ENCODE assay signal across 1 cellular context in the genomic region with DNA sequence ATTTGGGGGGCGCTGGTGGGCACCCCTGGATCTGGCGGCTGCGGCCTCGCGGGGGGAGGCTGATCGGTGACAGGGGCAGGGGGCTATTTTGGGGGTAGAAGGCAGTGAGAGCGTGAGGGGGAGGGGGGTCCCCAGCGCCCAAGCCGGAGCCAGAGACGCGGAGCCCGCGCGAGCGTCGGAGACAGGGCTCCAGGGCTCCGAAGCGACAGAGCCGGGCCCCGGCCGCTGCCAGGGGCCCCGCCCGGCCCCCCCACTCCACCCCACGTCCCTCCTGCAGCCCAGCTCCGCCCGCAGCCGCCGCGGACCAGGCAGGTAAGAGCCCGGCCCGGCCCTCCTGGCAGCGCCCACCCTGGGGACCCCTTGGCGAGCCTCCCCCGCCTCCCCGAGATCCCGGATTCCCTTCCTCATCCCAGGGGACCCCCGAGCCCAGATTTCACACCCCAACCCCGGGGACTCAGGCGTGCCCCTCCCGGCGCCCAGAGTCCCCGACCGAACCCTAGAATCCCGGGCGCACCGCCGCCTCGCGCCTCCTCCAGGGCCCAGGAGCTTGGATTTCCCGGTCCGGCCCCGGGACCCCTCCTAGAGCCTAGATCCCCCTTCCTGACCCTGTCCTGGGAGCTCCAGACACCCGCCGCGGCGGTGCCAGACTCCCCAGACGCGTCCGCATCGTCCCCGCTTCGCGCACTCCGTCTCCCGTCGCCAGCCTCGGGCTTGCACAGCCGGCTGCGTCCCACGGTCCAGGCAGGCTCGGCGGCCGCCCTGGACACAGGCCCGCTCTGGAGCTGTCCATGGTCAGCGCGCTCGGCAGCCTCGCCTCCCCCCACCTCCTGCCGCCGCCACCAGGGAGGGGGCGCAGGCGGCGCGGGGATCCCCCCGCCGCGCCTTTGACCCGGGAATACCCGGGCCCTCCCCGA.
TF ChIP-seq lines count a peak whose summit lies in the region.

A gene (plus strand): TSS at position 134 of the 914 bp plus-strand sequence. CDS start 8,330 bp downstream, outside the sequence.

TF ChIP-seq in HepG2, 621 proteins besides CTCF, POLR2A, EP300 and RAD21 (continues in another document):
- TF ChIP-seq, protein P1, sequence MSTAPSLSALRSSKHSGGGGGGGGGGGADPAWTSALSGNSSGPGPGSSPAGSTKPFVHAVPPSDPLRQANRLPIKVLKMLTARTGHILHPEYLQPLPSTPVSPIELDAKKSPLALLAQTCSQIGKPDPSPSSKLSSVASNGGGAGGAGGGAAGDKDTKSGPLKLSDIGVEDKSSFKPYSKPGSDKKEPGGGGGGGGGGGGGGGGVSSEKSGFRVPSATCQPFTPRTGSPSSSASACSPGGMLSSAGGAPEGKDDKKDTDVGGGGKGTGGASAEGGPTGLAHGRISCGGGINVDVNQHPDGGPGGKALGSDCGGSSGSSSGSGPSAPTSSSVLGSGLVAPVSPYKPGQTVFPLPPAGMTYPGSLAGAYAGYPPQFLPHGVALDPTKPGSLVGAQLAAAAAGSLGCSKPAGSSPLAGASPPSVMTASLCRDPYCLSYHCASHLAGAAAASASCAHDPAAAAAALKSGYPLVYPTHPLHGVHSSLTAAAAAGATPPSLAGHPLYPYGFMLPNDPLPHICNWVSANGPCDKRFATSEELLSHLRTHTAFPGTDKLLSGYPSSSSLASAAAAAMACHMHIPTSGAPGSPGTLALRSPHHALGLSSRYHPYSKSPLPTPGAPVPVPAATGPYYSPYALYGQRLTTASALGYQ (CRISPR knock-in tag; IDR thresholded peaks at IDR 0.05), result no peak
- TF ChIP-seq NCOA5 (CRISPR knock-in tag; IDR thresholded peaks at IDR 0.05) (no peak), AGO2 (optimal IDR thresholded peaks at IDR 0.05; ENCODE audit: low read depth, low read length) (no peak), ZNF572 (CRISPR knock-in tag; IDR thresholded peaks at IDR 0.05) (no peak), NFYB (CRISPR knock-in tag; IDR thresholded peaks at IDR 0.05) (no peak), CCAR2 (optimal IDR thresholded peaks at IDR 0.05; ENCODE audit: low read depth, low read length) (no peak), ZNF749 (CRISPR knock-in tag; IDR thresholded peaks at IDR 0.05; ENCODE audit: borderline replicate concordance) (0 out of 2 replicates have a peak, but pooled peaks have one; percentile 56), ZNF441 (CRISPR knock-in tag; IDR thresholded peaks at IDR 0.05; ENCODE audit: borderline replicate concordance) (peak; percentile 60; the same call in 1 of the 2 replicates), GFI1 (CRISPR knock-in tag; IDR thresholded peaks at IDR 0.05; ENCODE audit: borderline replicate concordance) (no peak), NFE2 (CRISPR knock-in tag; IDR thresholded peaks at IDR 0.05) (no peak), JUND (CRISPR knock-in tag; IDR thresholded peaks at IDR 0.05) (no peak), SMAD9 (CRISPR knock-in tag; IDR thresholded peaks at IDR 0.05) (no peak), WIZ (CRISPR knock-in tag; IDR thresholded peaks at IDR 0.05) (peak; percentile 94), RELA (CRISPR knock-in tag; IDR thresholded peaks at IDR 0.05) (no peak), GZF1 (CRISPR knock-in tag; IDR thresholded peaks at IDR 0.05) (no peak), ZSCAN21 (CRISPR knock-in tag; IDR thresholded peaks at IDR 0.05; ENCODE audit: borderline replicate concordance) (peak; percentile 72; the same call in 1 of the 2 replicates), ZNF143 (CRISPR knock-in tag; IDR thresholded peaks at IDR 0.05) (no peak), ZNF207 (IDR thresholded peaks at IDR 0.05; ENCODE audit: borderline replicate concordance) (no peak), ZNF235 (CRISPR knock-in tag; IDR thresholded peaks at IDR 0.05; ENCODE audit: borderline replicate concordance) (no peak; the same call in 1 of the 2 replicates), ZNF709 (CRISPR knock-in tag; IDR thresholded peaks at IDR 0.05) (0 out of 2 replicates have a peak, but pooled peaks have one; percentile 64), NKX3-1 (CRISPR knock-in tag; IDR thresholded peaks at IDR 0.05) (no peak), ZNF121 (CRISPR knock-in tag; IDR thresholded peaks at IDR 0.05) (no peak), RFX3 (CRISPR knock-in tag; IDR thresholded peaks at IDR 0.05) (no peak), ZNF232 (CRISPR knock-in tag; IDR thresholded peaks at IDR 0.05; ENCODE audit: borderline replicate concordance) (0 out of 2 replicates have a peak, but pooled peaks have one; percentile 66), KDM6A (CRISPR knock-in tag; IDR thresholded peaks at IDR 0.05; ENCODE audit: low read depth) (no peak), ZNF569 (CRISPR knock-in tag; IDR thresholded peaks at IDR 0.05; ENCODE audit: borderline replicate concordance) (no peak), KLF6 (CRISPR knock-in tag; IDR thresholded peaks at IDR 0.05) (peak; percentile 83; the same call in 1 of the 2 replicates), NR2F1 (CRISPR knock-in tag; IDR thresholded peaks at IDR 0.05) (no peak), TBL1XR1 (IDR thresholded peaks at IDR 0.05; ENCODE audit: borderline replicate concordance, low read length, partially characterized antibody) (no peak), MTF1 (CRISPR knock-in tag; IDR thresholded peaks at IDR 0.05) (no peak), ZKSCAN5 (CRISPR knock-in tag; IDR thresholded peaks at IDR 0.05) (no peak), ZNF543 (CRISPR knock-in tag; IDR thresholded peaks at IDR 0.05) (0 out of 2 replicates have a peak, but pooled peaks have one; percentile 16), ZNF672 (CRISPR knock-in tag; IDR thresholded peaks at IDR 0.05) (no peak), ARHGAP35 (CRISPR knock-in tag; IDR thresholded peaks at IDR 0.05; ENCODE audit: borderline replicate concordance) (no peak; the same call in 1 of the 2 replicates)
- TF ChIP-seq, protein P2, sequence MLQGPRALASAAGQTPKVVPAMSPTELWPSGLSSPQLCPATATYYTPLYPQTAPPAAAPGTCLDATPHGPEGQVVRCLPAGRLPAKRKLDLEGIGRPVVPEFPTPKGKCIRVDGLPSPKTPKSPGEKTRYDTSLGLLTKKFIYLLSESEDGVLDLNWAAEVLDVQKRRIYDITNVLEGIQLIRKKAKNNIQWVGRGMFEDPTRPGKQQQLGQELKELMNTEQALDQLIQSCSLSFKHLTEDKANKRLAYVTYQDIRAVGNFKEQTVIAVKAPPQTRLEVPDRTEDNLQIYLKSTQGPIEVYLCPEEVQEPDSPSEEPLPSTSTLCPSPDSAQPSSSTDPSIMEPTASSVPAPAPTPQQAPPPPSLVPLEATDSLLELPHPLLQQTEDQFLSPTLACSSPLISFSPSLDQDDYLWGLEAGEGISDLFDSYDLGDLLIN (CRISPR knock-in tag; IDR thresholded peaks at IDR 0.05; ENCODE audit: borderline replicate concordance), result peak; percentile 38; the same call in 1 of the 2 replicates
- TF ChIP-seq, protein P3, sequence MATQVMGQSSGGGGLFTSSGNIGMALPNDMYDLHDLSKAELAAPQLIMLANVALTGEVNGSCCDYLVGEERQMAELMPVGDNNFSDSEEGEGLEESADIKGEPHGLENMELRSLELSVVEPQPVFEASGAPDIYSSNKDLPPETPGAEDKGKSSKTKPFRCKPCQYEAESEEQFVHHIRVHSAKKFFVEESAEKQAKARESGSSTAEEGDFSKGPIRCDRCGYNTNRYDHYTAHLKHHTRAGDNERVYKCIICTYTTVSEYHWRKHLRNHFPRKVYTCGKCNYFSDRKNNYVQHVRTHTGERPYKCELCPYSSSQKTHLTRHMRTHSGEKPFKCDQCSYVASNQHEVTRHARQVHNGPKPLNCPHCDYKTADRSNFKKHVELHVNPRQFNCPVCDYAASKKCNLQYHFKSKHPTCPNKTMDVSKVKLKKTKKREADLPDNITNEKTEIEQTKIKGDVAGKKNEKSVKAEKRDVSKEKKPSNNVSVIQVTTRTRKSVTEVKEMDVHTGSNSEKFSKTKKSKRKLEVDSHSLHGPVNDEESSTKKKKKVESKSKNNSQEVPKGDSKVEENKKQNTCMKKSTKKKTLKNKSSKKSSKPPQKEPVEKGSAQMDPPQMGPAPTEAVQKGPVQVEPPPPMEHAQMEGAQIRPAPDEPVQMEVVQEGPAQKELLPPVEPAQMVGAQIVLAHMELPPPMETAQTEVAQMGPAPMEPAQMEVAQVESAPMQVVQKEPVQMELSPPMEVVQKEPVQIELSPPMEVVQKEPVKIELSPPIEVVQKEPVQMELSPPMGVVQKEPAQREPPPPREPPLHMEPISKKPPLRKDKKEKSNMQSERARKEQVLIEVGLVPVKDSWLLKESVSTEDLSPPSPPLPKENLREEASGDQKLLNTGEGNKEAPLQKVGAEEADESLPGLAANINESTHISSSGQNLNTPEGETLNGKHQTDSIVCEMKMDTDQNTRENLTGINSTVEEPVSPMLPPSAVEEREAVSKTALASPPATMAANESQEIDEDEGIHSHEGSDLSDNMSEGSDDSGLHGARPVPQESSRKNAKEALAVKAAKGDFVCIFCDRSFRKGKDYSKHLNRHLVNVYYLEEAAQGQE (IDR thresholded peaks at IDR 0.05; ENCODE audit: borderline replicate concordance in 1 of 2, low read depth in 1 of 2, low read length in 2 of 2), result peak; percentile 92 to 96
- TF ChIP-seq, protein P4, sequence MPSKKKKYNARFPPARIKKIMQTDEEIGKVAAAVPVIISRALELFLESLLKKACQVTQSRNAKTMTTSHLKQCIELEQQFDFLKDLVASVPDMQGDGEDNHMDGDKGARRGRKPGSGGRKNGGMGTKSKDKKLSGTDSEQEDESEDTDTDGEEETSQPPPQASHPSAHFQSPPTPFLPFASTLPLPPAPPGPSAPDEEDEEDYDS (CRISPR knock-in tag; IDR thresholded peaks at IDR 0.05), result no peak
- TF ChIP-seq, protein P5, sequence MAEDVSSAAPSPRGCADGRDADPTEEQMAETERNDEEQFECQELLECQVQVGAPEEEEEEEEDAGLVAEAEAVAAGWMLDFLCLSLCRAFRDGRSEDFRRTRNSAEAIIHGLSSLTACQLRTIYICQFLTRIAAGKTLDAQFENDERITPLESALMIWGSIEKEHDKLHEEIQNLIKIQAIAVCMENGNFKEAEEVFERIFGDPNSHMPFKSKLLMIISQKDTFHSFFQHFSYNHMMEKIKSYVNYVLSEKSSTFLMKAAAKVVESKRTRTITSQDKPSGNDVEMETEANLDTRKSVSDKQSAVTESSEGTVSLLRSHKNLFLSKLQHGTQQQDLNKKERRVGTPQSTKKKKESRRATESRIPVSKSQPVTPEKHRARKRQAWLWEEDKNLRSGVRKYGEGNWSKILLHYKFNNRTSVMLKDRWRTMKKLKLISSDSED (CRISPR knock-in tag; IDR thresholded peaks at IDR 0.05), result 0 out of 2 replicates have a peak, but pooled peaks have one; percentile 13
- TF ChIP-seq, protein P6, sequence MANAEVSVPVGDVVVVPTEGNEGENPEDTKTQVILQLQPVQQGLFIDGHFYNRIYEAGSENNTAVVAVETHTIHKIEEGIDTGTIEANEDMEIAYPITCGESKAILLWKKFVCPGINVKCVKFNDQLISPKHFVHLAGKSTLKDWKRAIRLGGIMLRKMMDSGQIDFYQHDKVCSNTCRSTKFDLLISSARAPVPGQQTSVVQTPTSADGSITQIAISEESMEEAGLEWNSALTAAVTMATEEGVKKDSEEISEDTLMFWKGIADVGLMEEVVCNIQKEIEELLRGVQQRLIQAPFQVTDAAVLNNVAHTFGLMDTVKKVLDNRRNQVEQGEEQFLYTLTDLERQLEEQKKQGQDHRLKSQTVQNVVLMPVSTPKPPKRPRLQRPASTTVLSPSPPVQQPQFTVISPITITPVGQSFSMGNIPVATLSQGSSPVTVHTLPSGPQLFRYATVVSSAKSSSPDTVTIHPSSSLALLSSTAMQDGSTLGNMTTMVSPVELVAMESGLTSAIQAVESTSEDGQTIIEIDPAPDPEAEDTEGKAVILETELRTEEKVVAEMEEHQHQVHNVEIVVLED (CRISPR knock-in tag; IDR thresholded peaks at IDR 0.05; ENCODE audit: borderline replicate concordance), result no peak
- TF ChIP-seq, protein P7, sequence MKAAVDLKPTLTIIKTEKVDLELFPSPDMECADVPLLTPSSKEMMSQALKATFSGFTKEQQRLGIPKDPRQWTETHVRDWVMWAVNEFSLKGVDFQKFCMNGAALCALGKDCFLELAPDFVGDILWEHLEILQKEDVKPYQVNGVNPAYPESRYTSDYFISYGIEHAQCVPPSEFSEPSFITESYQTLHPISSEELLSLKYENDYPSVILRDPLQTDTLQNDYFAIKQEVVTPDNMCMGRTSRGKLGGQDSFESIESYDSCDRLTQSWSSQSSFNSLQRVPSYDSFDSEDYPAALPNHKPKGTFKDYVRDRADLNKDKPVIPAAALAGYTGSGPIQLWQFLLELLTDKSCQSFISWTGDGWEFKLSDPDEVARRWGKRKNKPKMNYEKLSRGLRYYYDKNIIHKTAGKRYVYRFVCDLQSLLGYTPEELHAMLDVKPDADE (CRISPR knock-in tag; IDR thresholded peaks at IDR 0.05), result no peak
- TF ChIP-seq, protein P8, sequence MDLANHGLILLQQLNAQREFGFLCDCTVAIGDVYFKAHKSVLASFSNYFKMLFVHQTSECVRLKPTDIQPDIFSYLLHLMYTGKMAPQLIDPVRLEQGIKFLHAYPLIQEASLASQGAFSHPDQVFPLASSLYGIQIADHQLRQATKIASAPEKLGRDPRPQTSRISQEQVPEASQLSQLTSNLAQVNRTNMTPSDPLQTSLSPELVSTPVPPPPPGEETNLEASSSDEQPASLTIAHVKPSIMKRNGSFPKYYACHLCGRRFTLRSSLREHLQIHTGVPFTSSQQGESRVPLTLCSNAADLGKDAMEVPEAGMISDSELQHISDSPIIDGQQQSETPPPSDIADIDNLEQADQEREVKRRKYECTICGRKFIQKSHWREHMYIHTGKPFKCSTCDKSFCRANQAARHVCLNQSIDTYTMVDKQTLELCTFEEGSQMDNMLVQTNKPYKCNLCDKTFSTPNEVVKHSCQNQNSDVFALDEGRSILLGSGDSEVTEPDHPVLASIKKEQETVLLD (CRISPR knock-in tag; IDR thresholded peaks at IDR 0.05; ENCODE audit: low read depth), result 0 out of 2 replicates have a peak, but pooled peaks have one; percentile 32
- TF ChIP-seq, protein P9, sequence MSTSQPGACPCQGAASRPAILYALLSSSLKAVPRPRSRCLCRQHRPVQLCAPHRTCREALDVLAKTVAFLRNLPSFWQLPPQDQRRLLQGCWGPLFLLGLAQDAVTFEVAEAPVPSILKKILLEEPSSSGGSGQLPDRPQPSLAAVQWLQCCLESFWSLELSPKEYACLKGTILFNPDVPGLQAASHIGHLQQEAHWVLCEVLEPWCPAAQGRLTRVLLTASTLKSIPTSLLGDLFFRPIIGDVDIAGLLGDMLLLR (CRISPR knock-in tag; IDR thresholded peaks at IDR 0.05), result no peak; the same call in 1 of the 2 replicates
- TF ChIP-seq, protein P10, sequence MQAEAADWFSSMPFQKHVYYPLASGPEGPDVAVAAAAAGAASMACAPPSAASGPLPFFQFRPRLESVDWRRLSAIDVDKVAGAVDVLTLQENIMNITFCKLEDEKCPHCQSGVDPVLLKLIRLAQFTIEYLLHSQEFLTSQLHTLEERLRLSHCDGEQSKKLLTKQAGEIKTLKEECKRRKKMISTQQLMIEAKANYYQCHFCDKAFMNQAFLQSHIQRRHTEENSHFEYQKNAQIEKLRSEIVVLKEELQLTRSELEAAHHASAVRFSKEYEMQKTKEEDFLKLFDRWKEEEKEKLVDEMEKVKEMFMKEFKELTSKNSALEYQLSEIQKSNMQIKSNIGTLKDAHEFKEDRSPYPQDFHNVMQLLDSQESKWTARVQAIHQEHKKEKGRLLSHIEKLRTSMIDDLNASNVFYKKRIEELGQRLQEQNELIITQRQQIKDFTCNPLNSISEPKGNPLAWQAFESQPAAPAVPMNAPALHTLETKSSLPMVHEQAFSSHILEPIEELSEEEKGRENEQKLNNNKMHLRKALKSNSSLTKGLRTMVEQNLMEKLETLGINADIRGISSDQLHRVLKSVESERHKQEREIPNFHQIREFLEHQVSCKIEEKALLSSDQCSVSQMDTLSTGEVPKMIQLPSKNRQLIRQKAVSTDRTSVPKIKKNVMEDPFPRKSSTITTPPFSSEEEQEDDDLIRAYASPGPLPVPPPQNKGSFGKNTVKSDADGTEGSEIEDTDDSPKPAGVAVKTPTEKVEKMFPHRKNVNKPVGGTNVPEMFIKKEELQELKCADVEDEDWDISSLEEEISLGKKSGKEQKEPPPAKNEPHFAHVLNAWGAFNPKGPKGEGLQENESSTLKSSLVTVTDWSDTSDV (CRISPR knock-in tag; IDR thresholded peaks at IDR 0.05), result no peak
